In the genomic region with DNA sequence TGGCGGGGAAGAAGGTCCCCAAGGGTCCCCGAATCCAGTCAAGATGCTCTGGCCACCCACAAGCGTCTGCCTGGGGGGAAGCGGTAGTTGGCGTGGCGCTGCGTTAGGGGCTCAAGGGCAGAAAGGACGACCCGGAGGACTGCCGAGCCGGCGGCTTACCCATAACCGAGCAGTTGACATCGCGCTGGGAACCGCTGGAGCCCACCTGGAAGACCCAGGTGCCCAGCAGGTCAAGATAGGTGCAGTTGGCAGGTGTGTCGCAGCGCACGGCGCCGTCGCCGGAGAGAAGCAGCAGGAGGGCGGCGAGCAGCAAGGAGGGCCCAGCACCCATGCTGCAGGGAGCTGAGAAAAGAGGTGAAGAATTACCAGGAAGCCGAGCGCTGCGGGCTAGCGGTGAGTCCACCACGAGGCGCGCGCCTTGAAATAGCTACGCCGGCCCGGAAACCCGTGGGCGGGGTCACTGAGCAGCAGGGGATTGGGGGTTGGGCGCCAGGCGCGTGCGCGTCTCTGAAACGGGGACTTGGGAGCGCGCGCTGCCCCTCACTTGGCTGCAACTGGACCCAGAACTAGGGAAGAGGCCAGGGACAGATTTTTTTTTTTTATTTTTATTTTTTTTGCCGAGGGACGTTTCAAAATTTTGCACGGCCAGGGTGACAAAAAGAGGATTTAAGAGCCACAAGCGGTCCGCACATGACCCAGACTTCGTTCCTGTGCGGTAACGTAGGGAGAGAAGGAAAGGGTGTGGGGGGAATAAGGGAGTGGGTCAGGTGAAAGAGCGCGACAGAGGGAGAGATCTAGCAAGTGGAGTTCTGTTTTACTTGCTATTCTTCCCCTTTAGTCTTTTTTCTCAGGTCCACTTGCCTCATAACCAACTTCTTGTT, we compare ENCODE assay signal across 8 cellular contexts. TPM values are rescaled to one million over a fixed set of nuclear protein-coding genes. Genes with fewer than 3 reads are reported as not detected.
A peak's percentile ranks its signal among the peaks of the same experiment; 100 is the strongest.
DNase-seq lines count a peak whose midpoint lies in the region; ATAC-seq lines count a peak whose summit lies in the region.

Gene CTSC, minus strand, starts transcription at position 395 of the 881 bp plus-strand sequence. Its CDS starts 64 bp downstream, at position 331.

- H3K4me3 Mint-ChIP-seq in CD4-positive, CD25-positive, alpha-beta regulatory T cell = peak within 1 kb of the TSS; percentile 98 to 100 (median 99)
- peak within 1 kb of the TSS; percentile 98 to 99 for H3K4me3 Mint-ChIP-seq in effector memory CD8-positive, alpha-beta T cell

- H3K36me3 Mint-ChIP-seq in CD4-positive, CD25-positive, alpha-beta regulatory T cell = peaks cover 19% of the 10 kb centered on the region
- peaks cover 49% of the 10 kb centered on the region for H3K36me3 Mint-ChIP-seq in effector memory CD8-positive, alpha-beta T cell (ENCODE audit: insufficient read depth)

- H3K4me3 ChIP-seq in CD4-positive, CD25-positive, alpha-beta regulatory T cell (ENCODE audit: low read depth, low read length) = peak within 1 kb of the TSS; percentile 92
- H3K4me3 ChIP-seq in mesenchymal stem cell (ENCODE audit: insufficient read depth in 1 of 2, low read depth in 1 of 2, low read length in 2 of 2) = peak within 1 kb of the TSS; percentile 89 to 90

- H3K4ac ChIP-seq in mesenchymal stem cell (ENCODE audit: low read depth in 1 of 2, low read length in 2 of 2) = peak within 1 kb of the TSS; percentile 52 to 89

- H2BK5ac ChIP-seq in mesenchymal stem cell (ENCODE audit: low read depth, low read length, poor library complexity, severe bottlenecking) = no peak within 1 kb of the TSS

- H3K4me1 ChIP-seq in CD4-positive, CD25-positive, alpha-beta regulatory T cell (ENCODE audit: control insufficient read depth, insufficient read depth, low read length, poor library complexity, severe bottlenecking) = peaks cover 39% of the 10 kb centered on the region
- H3K4me1 ChIP-seq in mesenchymal stem cell (ENCODE audit: control insufficient read depth, insufficient read depth, low read depth, low read length) = no peaks in the 10 kb centered on the region

- peak within 1 kb of the TSS; percentile 71 for H3K4me2 ChIP-seq in mesenchymal stem cell (ENCODE audit: low read length, poor library complexity, severe bottlenecking)

- peaks cover 11% of the 10 kb centered on the region for H3K36me3 ChIP-seq in CD4-positive, CD25-positive, alpha-beta regulatory T cell (ENCODE audit: control insufficient read depth, insufficient read depth, low read length)
- H3K36me3 ChIP-seq in mesenchymal stem cell (ENCODE audit: control insufficient read depth in 1 of 2, insufficient read depth in 2 of 2, low read depth in 1 of 2, low read length in 2 of 2) = peaks cover 0 to 18% of the 10 kb centered on the region in 2 experiments

- peak within 1 kb of the TSS; percentile 91 to 92 for H3K18ac ChIP-seq in mesenchymal stem cell (ENCODE audit: low read depth in 1 of 2, low read length in 2 of 2)

- peak; percentile 83 to 97 (median 89) for DNase-seq in CD4-positive, CD25-positive, alpha-beta regulatory T cell
- DNase-seq in NK-92 (lab: John Stamatoyannopoulos, UW; ENCODE audit: unreplicated experiment) (peak; percentile 32), mesenchymal stem cell (peak; percentile 91)
- peak; percentile 75 to 88 for DNase-seq in activated CD8-positive, alpha-beta memory T cell treated with anti-CD3 and anti-CD28 coated beads for 1 hour (ENCODE audit: extremely low read depth in 1 of 2, low read depth in 1 of 2)
- DNase-seq in effector memory CD8-positive, alpha-beta T cell = peak; percentile 90 to 93 (median 92)
- DNase-seq in stimulated activated CD8-positive, alpha-beta memory T cell treated with anti-CD3 and anti-CD28 coated beads, Interleukin-12 subunit alpha, Interleukin-12 subunit beta, amount 100 ng/mL, for 4 hours (ENCODE audit: low read depth) = peak; percentile 86

- peak within 1 kb of the TSS in 1 of 2 experiments; percentile 96 for H3K14ac ChIP-seq in mesenchymal stem cell (ENCODE audit: low read length in 2 of 2)

- peak within 1 kb of the TSS; percentile 92 for H3K9ac ChIP-seq in mesenchymal stem cell (ENCODE audit: low read length)

- H4K91ac ChIP-seq in mesenchymal stem cell (ENCODE audit: low read length) = peak within 1 kb of the TSS; percentile 96

- no peak within 1 kb of the TSS for H2AK5ac ChIP-seq in mesenchymal stem cell (ENCODE audit: low read length, severe bottlenecking)

- ATAC-seq in CD4-positive, CD25-positive, alpha-beta regulatory T cell (ENCODE audit: low read depth in 2 of 2) = peak; percentile 95 to 96
- ATAC-seq in GM19438 (IDR thresholded peaks at IDR 0.05; ENCODE audit: low read depth, unreplicated experiment) (peak; percentile 89), HG03565 (IDR thresholded peaks at IDR 0.05; ENCODE audit: unreplicated experiment) (peak; percentile 87)
- ATAC-seq in effector memory CD8-positive, alpha-beta T cell (replicated peaks) = peak; percentile 85

- H3K27me3 Mint-ChIP-seq in CD4-positive, CD25-positive, alpha-beta regulatory T cell = no peaks in the 10 kb centered on the region
- no peaks in the 10 kb centered on the region for H3K27me3 Mint-ChIP-seq in effector memory CD8-positive, alpha-beta T cell

- H3K27ac ChIP-seq in CD4-positive, CD25-positive, alpha-beta regulatory T cell (ENCODE audit: insufficient read depth, low read length, poor library complexity, severe bottlenecking) = peak within 1 kb of the TSS; percentile 81
- H3K27ac ChIP-seq in mesenchymal stem cell (ENCODE audit: low read length, poor library complexity, severe bottlenecking) = peak within 1 kb of the TSS; percentile 31

- WGBS in mesenchymal stem cell = under 1% methylated on average over 54 of the region's 57 CpGs

- H2AFZ ChIP-seq in mesenchymal stem cell (ENCODE audit: low read depth, low read length) = peak within 1 kb of the TSS; percentile 94

- no peaks in the 10 kb centered on the region for H3K9me3 ChIP-seq in CD4-positive, CD25-positive, alpha-beta regulatory T cell (ENCODE audit: control insufficient read depth in 2 of 2, low read length in 2 of 2)
- H3K9me3 ChIP-seq in mesenchymal stem cell (ENCODE audit: control insufficient read depth, low read length) = no peaks in the 10 kb centered on the region

- H2BK15ac ChIP-seq in mesenchymal stem cell (ENCODE audit: low read depth, poor library complexity, severe bottlenecking) = peak within 1 kb of the TSS; percentile 85

- peak within 1 kb of the TSS; percentile 83 for H4K8ac ChIP-seq in mesenchymal stem cell (ENCODE audit: low read length)

- H2BK12ac ChIP-seq in mesenchymal stem cell (ENCODE audit: low read length in 2 of 2) = peak within 1 kb of the TSS; percentile 70 to 92

- peak within 1 kb of the TSS; percentile 71 for H2BK120ac ChIP-seq in mesenchymal stem cell (ENCODE audit: low read depth, low read length)

- peaks cover 0 to 2% (median 0%) of the 10 kb centered on the region in 7 donors for H3K9me3 Mint-ChIP-seq in CD4-positive, CD25-positive, alpha-beta regulatory T cell
- H3K9me3 Mint-ChIP-seq in effector memory CD8-positive, alpha-beta T cell = no peaks in the 10 kb centered on the region

- H3K27ac Mint-ChIP-seq in CD4-positive, CD25-positive, alpha-beta regulatory T cell = peak within 1 kb of the TSS; percentile 96 to 99 (median 97)
- peak within 1 kb of the TSS; percentile 95 to 99 for H3K27ac Mint-ChIP-seq in effector memory CD8-positive, alpha-beta T cell

- H3K4me1 Mint-ChIP-seq in CD4-positive, CD25-positive, alpha-beta regulatory T cell = peaks cover 33 to 66% (median 40%) of the 10 kb centered on the region in 4 donors
- H3K4me1 Mint-ChIP-seq in effector memory CD8-positive, alpha-beta T cell (ENCODE audit: low read depth in 2 of 2) = peaks cover 44 to 66% of the 10 kb centered on the region in 2 donors

- peaks cover 11% of the 10 kb centered on the region for H3K79me1 ChIP-seq in mesenchymal stem cell (replicated peaks; ENCODE audit: low read length, poor library complexity, severe bottlenecking)

- no peaks in the 10 kb centered on the region for H3K27me3 ChIP-seq in CD4-positive, CD25-positive, alpha-beta regulatory T cell (ENCODE audit: control insufficient read depth, insufficient read depth, low read length)
- H3K27me3 ChIP-seq in mesenchymal stem cell (ENCODE audit: control insufficient read depth in 1 of 2, insufficient read depth in 1 of 2, low read length in 2 of 2) = no peaks in the 10 kb centered on the region

- peak within 1 kb of the TSS in 1 of 2 experiments; percentile 81 for H3K23ac ChIP-seq in mesenchymal stem cell (ENCODE audit: low read length in 2 of 2)

RNA-seq across cellular contexts. Expression of gene CTSC, which starts in this region (rescaled TPM):
- 88.8 TPM for total RNA-seq in CD4-positive, CD25-positive, alpha-beta regulatory T cell
- 100 to 1,000 TPM; 163 to 306 (median 236) TPM for polyA plus RNA-seq in CD4-positive, CD25-positive, alpha-beta regulatory T cell
- 491 TPM for polyA plus RNA-seq in mesenchymal stem cell (2013, experiment 1 of 2)
- 516 TPM for polyA plus RNA-seq in mesenchymal stem cell (2013, experiment 2 of 2)

Comparison
In these comparisons a context has a peak if more than half of its experiments do, and no peak if none do; other contexts are left out.
1. Peak in every context shown above with its lines: DNase-seq, ATAC-seq, H3K4me3 ChIP-seq and H3K27ac ChIP-seq.
2. DNase-seq: peak in every context shown above with its lines; median percentile 92 in effector memory CD8-positive, alpha-beta T cell; 91 in mesenchymal stem cell; 89 in CD4-positive, CD25-positive, alpha-beta regulatory T cell; 86 in stimulated activated CD8-positive, alpha-beta memory T cell treated with anti-CD3 and anti-CD28 coated beads, Interleukin-12 subunit alpha, Interleukin-12 subunit beta, amount 100 ng/mL, for 4 hours; 82 in activated CD8-positive, alpha-beta memory T cell treated with anti-CD3 and anti-CD28 coated beads for 1 hour; 32 in NK-92.